Comparison of ENCODE assay signal across 23 cellular contexts in genomic region chr10:102791754-102792153, GRCh38. TPM values are rescaled to one million over a fixed set of nuclear protein-coding genes. Genes with fewer than 3 reads are reported as not detected.
DNase-seq lines count a peak whose midpoint lies in the region; ATAC-seq, FAIRE-seq and TF ChIP-seq lines count a peak whose summit lies in the region.
"Had no signal": no experiment of that assay in that cellular context is flagged by ENCODE, and none has a peak within 500 bp of the region (broad histone marks: within the 10 kb centered on the region; RNA-seq: fewer than 3 reads in every experiment).

No MANE protein-coding gene starts in this region.

- peak overlapping the region in 2 of 3 donors; percentile 2 to 57 for H3K9ac ChIP-seq in skeletal muscle tissue (ENCODE audit: low read depth in 1 of 3, low read length in 3 of 3)

- H3K9me3 ChIP-seq in gastroesophageal sphincter (no peaks in the 10 kb centered on the region), skeletal muscle tissue (ENCODE audit: control insufficient read depth in 3 of 3, low read length in 3 of 3) (no peaks in the 10 kb centered on the region), PC-9 (ENCODE audit: insufficient read depth, low read depth) (no peaks in the 10 kb centered on the region)
- H3K9me3 ChIP-seq: colonic mucosa, MG63, neutrophil had no signal

- H3K4me3 ChIP-seq in gastroesophageal sphincter (no peak overlapping the region), skeletal muscle tissue (ENCODE audit: low read length in 3 of 3) (peak overlapping the region in 2 of 3 donors; percentile 7 to 35), PC-9 (no peak overlapping the region)
- H3K4me3 ChIP-seq: colonic mucosa, GM12878, MG63 had no signal

- intact Hi-C loops in PC-9 (cut with micrococcal nuclease; ENCODE audit: unreplicated experiment), result no loop called here

- H3K36me3 ChIP-seq in gastroesophageal sphincter, result no peaks in the 10 kb centered on the region
- peaks cover 0 to 3% (median 0%) of the 10 kb centered on the region in 3 donors for H3K36me3 ChIP-seq in skeletal muscle tissue (ENCODE audit: control insufficient read depth in 3 of 3, insufficient read depth in 3 of 3, low read length in 3 of 3)
- no peaks in the 10 kb centered on the region for H3K36me3 ChIP-seq in PC-9 (ENCODE audit: low read depth)
- H3K36me3 ChIP-seq: colonic mucosa, MG63 had no signal

- BruUV-seq in PC-9 (replicated peaks; lab: Mats Ljungman, UMichigan), result no TSS peak

- TF ChIP-seq EP300 in gastroesophageal sphincter (IDR thresholded peaks at IDR 0.05), result no peak

- no peak for TF ChIP-seq POLR2A in gastroesophageal sphincter (IDR thresholded peaks at IDR 0.05)

- H3K27ac ChIP-seq in gastroesophageal sphincter (peak overlapping the region; percentile 15 to 86 (median 74)), skeletal muscle tissue (ENCODE audit: low read depth, low read length) (peak overlapping the region; percentile 48), PC-9 (no peak overlapping the region)
- H3K27ac ChIP-seq: colonic mucosa, neutrophil had no signal

- ATAC-seq in SK-N-SH treated with all-trans-retinoic acid at 6 μM for 48 hours (peak; percentile 69; the same call in 2 of the 3 replicates), gastroesophageal sphincter (no peak), HG02571 (IDR thresholded peaks at IDR 0.05; ENCODE audit: unreplicated experiment) (no peak)
- ATAC-seq: GM12878, HepG2, sciatic nerve had no signal

- peaks cover 15 to 89% (median 33%) of the 10 kb centered on the region in 3 donors for H3K4me1 ChIP-seq in gastroesophageal sphincter
- H3K4me1 ChIP-seq in skeletal muscle tissue (ENCODE audit: control insufficient read depth in 3 of 3, insufficient read depth in 3 of 3, low read length in 3 of 3), result peaks cover 58 to 74% (median 67%) of the 10 kb centered on the region in 3 donors
- H3K4me1 ChIP-seq in PC-9 (replicated peaks; ENCODE audit: insufficient read depth), result no peaks in the 10 kb centered on the region

- no peaks in the 10 kb centered on the region for H3K27me3 ChIP-seq in gastroesophageal sphincter
- no peaks in the 10 kb centered on the region for H3K27me3 ChIP-seq in skeletal muscle tissue (ENCODE audit: control insufficient read depth in 3 of 3, insufficient read depth in 3 of 3, low read length in 3 of 3)
- H3K27me3 ChIP-seq in PC-9 (ENCODE audit: insufficient read depth, low read depth), result no peaks in the 10 kb centered on the region
- H3K27me3 ChIP-seq: colonic mucosa, MG63, neutrophil had no signal

- H2AFZ ChIP-seq in PC-9, result no peak overlapping the region

- no peak overlapping the region for H3K4me2 ChIP-seq in PC-9

- no peak for TF ChIP-seq CTCF in gastroesophageal sphincter (IDR thresholded peaks at IDR 0.05)
- TF ChIP-seq CTCF in PC-9 (conservative IDR thresholded peaks at IDR 0.05), result no peak

- no peaks in the 10 kb centered on the region for H3F3A ChIP-seq in PC-9 (ENCODE audit: insufficient read depth, low read depth)

- no peaks in the 10 kb centered on the region for H4K20me1 ChIP-seq in PC-9 (ENCODE audit: insufficient read depth)

- no peaks in the 10 kb centered on the region for H3K9me2 ChIP-seq in PC-9 (ENCODE audit: insufficient read depth)

- no peaks in the 10 kb centered on the region for H3K79me2 ChIP-seq in PC-9 (ENCODE audit: low read depth)

- POLR2A ChIA-PET in PC-9 (lab: Charles Lee; ENCODE audit: unreplicated experiment), result interaction anchor here (0.6 kb wide), 1 partner anchor 1002 kb away, joined by 5 read pairs; no protein-coding TSS in a partner anchor

- DNase-seq in EH (ENCODE audit: low read depth) (peak; percentile 84), PC-9 (no peak), DMS79 (lab: John Stamatoyannopoulos, UW) (no peak), RCC 7860 (ENCODE audit: low spot score) (no peak)
- DNase-seq: activated CD4-positive, alpha-beta T cell treated with anti-CD3 and anti-CD28 coated beads for 1 hour; activated gamma-delta T cell; Calu3; colonic mucosa; GDM1; MG63; NCI-H187; NCI-H446 treated with DMSO at 0.1 percent for 48 hours; substantia nigra; T-helper 9 cell had no signal

- 21 to 29% methylated on average over 2 of the region's 2 CpGs for WGBS in gastroesophageal sphincter (ENCODE audit: low coverage in 1 of 2), 2 donors

- CTCF ChIA-PET in PC-9 (lab: Charles Lee), result no interaction called here

- FAIRE-seq in RCC 7860 (lab: Jason Lieb, UNC), result no peak
- FAIRE-seq: GM12878, HepG2 had no signal

TF ChIP-seq in SK-N-SH treated with all-trans-retinoic acid at 6 μM for 48 hours, 23 proteins besides CTCF, POLR2A, EP300 and RAD21:
- TF ChIP-seq ZNF8 (CRISPR knock-in tag; IDR thresholded peaks at IDR 0.05), result no peak
- TF ChIP-seq TCF4 (CRISPR knock-in tag; IDR thresholded peaks at IDR 0.05; ENCODE audit: borderline replicate concordance), result no peak
- no peak for TF ChIP-seq CSRNP3 (CRISPR knock-in tag; IDR thresholded peaks at IDR 0.05)
- peak; percentile 34; the same call in 1 of the 2 replicates for TF ChIP-seq TSHZ2 (CRISPR knock-in tag; IDR thresholded peaks at IDR 0.05)
- TF ChIP-seq POU6F1 (CRISPR knock-in tag; IDR thresholded peaks at IDR 0.05; ENCODE audit: borderline replicate concordance, low read depth), result no peak
- TF ChIP-seq PPARA (CRISPR knock-in tag; IDR thresholded peaks at IDR 0.05; ENCODE audit: borderline replicate concordance), result no peak
- no peak for TF ChIP-seq GLIS3 (CRISPR knock-in tag; IDR thresholded peaks at IDR 0.05)
- no peak for TF ChIP-seq RARB (CRISPR knock-in tag; IDR thresholded peaks at IDR 0.05)
- TF ChIP-seq BACH2 (CRISPR knock-in tag; IDR thresholded peaks at IDR 0.05; ENCODE audit: borderline replicate concordance), result no peak
TF ChIP-seq in SK-N-SH treated with all-trans-retinoic acid at 6 μM for 48 hours: peak in this region for 1.

RNA-seq across cellular contexts. Expression of gene CYP17A1, which starts 45.5 kb away (rescaled TPM):
- total RNA-seq in gastroesophageal sphincter (not detected), skeletal muscle tissue (not detected), PC-9 (2021) (not detected in 2 replicates)
- total RNA-seq: Calu3, SK-MEL-5 had no signal

RNA-seq across cellular contexts. Expression of gene WBP1L, which starts 48.0 kb away (rescaled TPM):
- total RNA-seq in gastroesophageal sphincter (100 to 1,000 TPM; 125 to 142 (median 132) TPM), skeletal muscle tissue (24.0 TPM), PC-9 (2021) (16.2 and 19.7 TPM in 2 replicates)

Comparison
In these comparisons a context has a peak if more than half of its experiments do, and no peak if none do; other contexts are left out.
1. H3K4me3 ChIP-seq: peak in skeletal muscle tissue (2 of 3); none in gastroesophageal sphincter (0 of 2) and PC-9 (single experiment).